ENCODE assay signal across 23 cellular contexts in the genomic region with DNA sequence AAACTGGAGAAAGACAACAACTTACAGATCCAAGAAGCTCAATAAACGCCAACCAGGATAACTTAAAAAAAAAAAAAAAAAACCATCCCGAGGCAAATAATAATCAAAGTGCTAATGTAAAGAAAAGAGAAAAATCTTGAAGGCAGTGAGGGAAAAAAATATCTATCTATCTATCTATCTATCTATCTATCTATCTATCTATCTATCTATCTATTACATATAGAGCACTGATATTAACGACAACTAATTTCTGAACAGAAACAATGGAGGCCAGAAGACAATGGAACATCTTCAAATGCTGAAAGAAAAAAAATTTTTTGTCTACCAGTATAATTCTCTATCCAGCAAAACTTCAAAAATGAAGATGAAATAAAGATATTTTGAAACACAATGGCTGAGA.
"Had no signal": no experiment of that assay in that cellular context is flagged by ENCODE, and none has a peak within 500 bp of the region (broad histone marks: within the 10 kb centered on the region; RNA-seq: fewer than 3 reads in every experiment).

No MANE protein-coding gene starts in this region.

- H3K4me1 ChIP-seq: adrenal gland, prostate gland, tibial nerve, uterus had no signal

- H3K27me3 ChIP-seq: adrenal gland, esophagus squamous epithelium, tibial nerve, uterus had no signal

- H3K36me3 ChIP-seq: adrenal gland, esophagus squamous epithelium, prostate gland, uterus had no signal

- H3K4me3 Mint-ChIP-seq: activated CD8-positive, alpha-beta T cell treated with anti-CD3 and anti-CD28 coated beads for 36 hours; activated naive CD4-positive, alpha-beta T cell treated with anti-CD3 and anti-CD28 coated beads, Interleukin-2, amount 50 U/mL, for 24 hours; brain; central memory CD8-positive, alpha-beta T cell; neural crest cell had no signal

- H3K4me2 ChIP-seq: smooth muscle cell had no signal

- H3K4me3 ChIP-seq: adrenal gland, esophagus squamous epithelium, lung, prostate gland, smooth muscle cell, tibial nerve, uterus had no signal

- DNase-seq: activated CD4-positive, alpha-beta T cell treated with anti-CD3 and anti-CD28 coated beads for 4 hours; activated CD8-positive, alpha-beta T cell treated with anti-CD3 and anti-CD28 coated beads for 36 hours; activated effector memory CD4-positive, alpha-beta T cell treated with anti-CD3 and anti-CD28 coated beads, Interleukin-2, amount 50 U/mL, for 16 hours; activated T-cell treated with anti-CD3 and anti-CD28 coated beads, Interleukin-2, amount 50 U/mL, for 48 hours; adrenal gland; effector CD8-positive, alpha-beta T cell; esophagus squamous epithelium; foreskin melanocyte; right cardiac atrium; stimulated activated CD4-positive, alpha-beta T cell treated with anti-CD3 and anti-CD28 coated beads, Interleukin-4, amount 100 ng/mL, for 4 hours; stimulated activated CD8-positive, alpha-beta memory T cell treated with anti-CD3 and anti-CD28 coated beads, Interleukin-4, amount 100 ng/mL, for 48 hours; stimulated activated naive CD4-positive, alpha-beta T cell treated with Interleukin-2 at 50 U/mL for 16 hours; substantia nigra; uterus had no signal

- FAIRE-seq: endothelial cell of umbilical vein had no signal

- H3K9me3 Mint-ChIP-seq: activated naive CD4-positive, alpha-beta T cell treated with anti-CD3 and anti-CD28 coated beads, Interleukin-2, amount 50 U/mL, for 24 hours; central memory CD8-positive, alpha-beta T cell had no signal

- H3K27ac ChIP-seq: adrenal gland, esophagus squamous epithelium, prostate gland, tibial nerve, uterus had no signal

- H3K27ac Mint-ChIP-seq: activated CD8-positive, alpha-beta T cell treated with anti-CD3 and anti-CD28 coated beads for 36 hours; activated naive CD4-positive, alpha-beta T cell treated with anti-CD3 and anti-CD28 coated beads, Interleukin-2, amount 50 U/mL, for 24 hours; brain had no signal

- H3K9me3 ChIP-seq: prostate gland had no signal

- ATAC-seq: activated CD8-positive, alpha-beta T cell treated with anti-CD3 and anti-CD28 coated beads for 36 hours; right cardiac atrium had no signal

- H3K4me1 Mint-ChIP-seq: brain, neural crest cell had no signal

- H3K27me3 Mint-ChIP-seq: activated CD8-positive, alpha-beta T cell treated with anti-CD3 and anti-CD28 coated beads for 36 hours; activated naive CD4-positive, alpha-beta T cell treated with anti-CD3 and anti-CD28 coated beads, Interleukin-2, amount 50 U/mL, for 24 hours; brain; central memory CD8-positive, alpha-beta T cell had no signal
